In the genomic region with DNA sequence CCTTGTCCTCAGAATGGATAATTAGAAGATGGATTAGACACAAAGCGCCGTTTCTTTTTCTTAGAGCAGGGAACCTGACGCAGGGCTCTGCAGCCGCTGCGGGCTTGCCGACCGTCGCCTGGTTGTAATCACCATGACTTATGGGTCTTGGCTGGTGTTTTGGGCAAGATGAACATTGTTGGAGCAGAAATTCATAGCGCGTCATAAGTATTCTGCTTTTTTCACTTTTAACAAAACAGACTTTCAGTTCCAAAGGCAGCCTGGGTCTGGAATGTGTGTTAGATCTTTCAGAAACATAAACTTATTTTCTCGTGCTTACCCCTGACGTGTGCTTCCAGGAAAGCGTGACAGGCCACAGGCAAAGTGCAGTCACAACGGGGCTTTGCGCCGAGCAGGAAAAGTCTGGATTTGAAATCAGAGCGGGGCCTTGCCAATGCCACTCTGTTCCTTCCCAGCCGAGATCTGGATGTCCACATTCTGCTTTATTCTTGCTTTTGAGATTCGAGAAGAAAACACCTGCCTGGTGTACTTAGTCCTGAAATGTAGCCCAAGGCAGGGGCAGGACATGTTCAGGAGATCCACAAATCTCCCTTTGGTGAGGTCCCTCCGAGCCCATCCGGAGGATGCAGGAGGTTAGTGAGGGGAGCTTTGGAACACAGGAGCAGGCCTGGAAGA, we compare ENCODE assay signal across 20 cellular contexts. TPM values are rescaled to one million over a fixed set of nuclear protein-coding genes. Genes with fewer than 3 reads are reported as not detected.
DNase-seq lines count a peak whose midpoint lies in the region; ATAC-seq and TF ChIP-seq lines count a peak whose summit lies in the region.
"Had no signal": no experiment of that assay in that cellular context is flagged by ENCODE, and none has a peak within 500 bp of the region (broad histone marks: within the 10 kb centered on the region; RNA-seq: fewer than 3 reads in every experiment).

No MANE protein-coding gene starts in this region.

- DNase-seq in GM03348 (ENCODE audit: low spot score) (peak; percentile 60), adipocyte (ENCODE audit: low read depth) (no peak), lung (ENCODE audit: low spot score) (peak; percentile 22), sciatic nerve (ENCODE audit: low spot score) (no peak)
- DNase-seq in stimulated activated naive B cell treated with anti-CD40 and anti-IgM and Interleukin-4, amounts not matched to agents 10 μg/mL and 1 μg/mL and 100 μg/mL, for 72 hours = no peak
- DNase-seq: CD4-positive, alpha-beta memory T cell; DND-41; MV-4-11; NCI-H1105 treated with DMSO at 0.1 percent for 48 hours; NCI-H2029 treated with DMSO at 0.1 percent for 48 hours; NCI-H345; NCI-H524; NCI-H82 had no signal

- H3K9me3 ChIP-seq in adipocyte (ENCODE audit: control insufficient read depth, low read length) (no peaks in the 10 kb centered on the region), lung (ENCODE audit: control insufficient read depth in 2 of 2, insufficient read depth in 1 of 2, low read length in 1 of 2) (no peaks in the 10 kb centered on the region)
- H3K9me3 ChIP-seq: HAP-1 had no signal

- H3K36me3 Mint-ChIP-seq in stimulated activated naive B cell treated with anti-CD40 and anti-IgM and Interleukin-4, amounts not matched to agents 10 μg/mL and 1 μg/mL and 100 μg/mL, for 72 hours = no peaks in the 10 kb centered on the region
- H3K36me3 Mint-ChIP-seq: CD4-positive, alpha-beta memory T cell; IgD-negative memory B cell had no signal

- ATAC-seq in lung (ENCODE audit: insufficient read depth, low FRiP score) = no peak
- peak; percentile 16 for ATAC-seq in sciatic nerve
- no peak for ATAC-seq in HG03521 (IDR thresholded peaks at IDR 0.05; ENCODE audit: unreplicated experiment)
- no peak for ATAC-seq in stimulated activated naive B cell treated with anti-CD40 and anti-IgM and Interleukin-4, amounts not matched to agents 10 μg/mL and 1 μg/mL and 100 μg/mL, for 72 hours (replicated peaks)
- ATAC-seq in HG02852 (IDR thresholded peaks at IDR 0.05; ENCODE audit: unreplicated experiment) = no peak
- ATAC-seq: GM23338, Panc1 had no signal

- H3K27ac Mint-ChIP-seq in stimulated activated naive B cell treated with anti-CD40 and anti-IgM and Interleukin-4, amounts not matched to agents 10 μg/mL and 1 μg/mL and 100 μg/mL, for 72 hours = no peak overlapping the region
- H3K27ac Mint-ChIP-seq: CD4-positive, alpha-beta memory T cell; GM23338; IgD-negative memory B cell had no signal

- no peak overlapping the region for H3K9ac ChIP-seq in adipocyte (ENCODE audit: low read length)
- H3K9ac ChIP-seq: BLaER1 treated with 17β-estradiol and CSF1 and Interleukin-3, amounts not matched to agents 10 nM and 100 nM had no signal

- H3K4me3 ChIP-seq in adipocyte (ENCODE audit: low read length) (peak overlapping the region; percentile 55), lung (no peak overlapping the region)
- H3K4me3 ChIP-seq: BLaER1 treated with 17β-estradiol and CSF1 and Interleukin-3, amounts not matched to agents 10 nM and 100 nM; GM23338; HAP-1 had no signal

- H3K27me3 Mint-ChIP-seq in stimulated activated naive B cell treated with anti-CD40 and anti-IgM and Interleukin-4, amounts not matched to agents 10 μg/mL and 1 μg/mL and 100 μg/mL, for 72 hours = peaks cover 0 to 24% of the 10 kb centered on the region in 2 donors

- no peaks in the 10 kb centered on the region for H3K27me3 ChIP-seq in adipocyte (replicated peaks; ENCODE audit: control insufficient read depth, insufficient read depth, low read length)
- no peaks in the 10 kb centered on the region for H3K27me3 ChIP-seq in lung (ENCODE audit: control insufficient read depth, insufficient read depth)
- H3K27me3 ChIP-seq: BLaER1 treated with 17β-estradiol and CSF1 and Interleukin-3, amounts not matched to agents 10 nM and 100 nM had no signal

- H3K4me3 Mint-ChIP-seq in stimulated activated naive B cell treated with anti-CD40 and anti-IgM and Interleukin-4, amounts not matched to agents 10 μg/mL and 1 μg/mL and 100 μg/mL, for 72 hours = no peak overlapping the region
- H3K4me3 Mint-ChIP-seq: CD4-positive, alpha-beta memory T cell; GM23338; IgD-negative memory B cell had no signal

- peaks cover 18% of the 10 kb centered on the region for H3K4me1 ChIP-seq in adipocyte (ENCODE audit: control insufficient read depth, insufficient read depth, low read length)
- no peaks in the 10 kb centered on the region for H3K4me1 ChIP-seq in lung (ENCODE audit: control insufficient read depth in 2 of 2, insufficient read depth in 2 of 2, low read length in 2 of 2)
- H3K4me1 ChIP-seq: HAP-1 had no signal

- 85 to 90% methylated on average over 21 of the region's 21 CpGs for WGBS in lung, 2 donors

- no peak overlapping the region for H3K27ac ChIP-seq in lung (ENCODE audit: low read depth in 1 of 2, low read length in 1 of 2)
- H3K27ac ChIP-seq: BLaER1 treated with 17β-estradiol and CSF1 and Interleukin-3, amounts not matched to agents 10 nM and 100 nM had no signal

- H3K36me3 ChIP-seq in adipocyte (ENCODE audit: control insufficient read depth, insufficient read depth, low read length, severe bottlenecking) (no peaks in the 10 kb centered on the region), lung (ENCODE audit: control insufficient read depth in 2 of 2, insufficient read depth in 2 of 2, low read length in 2 of 2) (no peaks in the 10 kb centered on the region)
- H3K36me3 ChIP-seq: BLaER1 treated with 17β-estradiol and CSF1 and Interleukin-3, amounts not matched to agents 10 nM and 100 nM; HAP-1 had no signal

- intact Hi-C loops in sciatic nerve (cut with DNase I) = no loop called here

- no peaks in the 10 kb centered on the region for H3K4me1 Mint-ChIP-seq in stimulated activated naive B cell treated with anti-CD40 and anti-IgM and Interleukin-4, amounts not matched to agents 10 μg/mL and 1 μg/mL and 100 μg/mL, for 72 hours
- H3K4me1 Mint-ChIP-seq: GM23338, IgD-negative memory B cell had no signal

- no peak for TF ChIP-seq CTCF in lung (IDR thresholded peaks at IDR 0.05; ENCODE audit: control extremely low read depth, extremely low read depth)

- H3K9me3 Mint-ChIP-seq in stimulated activated naive B cell treated with anti-CD40 and anti-IgM and Interleukin-4, amounts not matched to agents 10 μg/mL and 1 μg/mL and 100 μg/mL, for 72 hours = no peaks in the 10 kb centered on the region
- H3K9me3 Mint-ChIP-seq: GM23338 had no signal

RNA-seq across cellular contexts. Expression of gene EBF3, which starts 49.3 kb away (rescaled TPM):
- total RNA-seq in lung (1 to 10 TPM in 1 of 2 donors, not detected in 1; 1.1 TPM), sciatic nerve (38.9 TPM)
- under 1 TPM; 0.06 to 0.08 TPM for polyA plus RNA-seq in lung
- total RNA-seq: CD4-positive, alpha-beta memory T cell had no signal
- polyA plus RNA-seq: CD4-positive, alpha-beta memory T cell; IgD-negative memory B cell had no signal

Comparison
In these comparisons a context has a peak if more than half of its experiments do, and no peak if none do; other contexts are left out.
1. DNase-seq: peak in GM03348 (single experiment) and lung (single experiment); none in adipocyte (single experiment), sciatic nerve (single experiment) and stimulated activated naive B cell treated with anti-CD40 and anti-IgM and Interleukin-4, amounts not matched to agents 10 μg/mL and 1 μg/mL and 100 μg/mL, for 72 hours (single experiment).
2. RNA of gene EBF3, which starts 49.3 kb away (total RNA-seq): 38.9 TPM in sciatic nerve (single experiment); 1.1 TPM in lung; every median in the first group is over 10 times any median in the second.